8 cellular contexts compared by ENCODE assay signal in genomic region chr12:107515446-107515958, GRCh38.
A peak's percentile ranks its signal among the peaks of the same experiment; 100 is the strongest.
DNase-seq lines count a peak whose midpoint lies in the region; ATAC-seq, FAIRE-seq and TF ChIP-seq lines count a peak whose summit lies in the region.

No MANE protein-coding gene starts in this region.

- DNase-seq in EL = peak; percentile 79
- peak; percentile 99 for DNase-seq in M059J (ENCODE audit: low read depth)
- DNase-seq in amniotic stem cell (lab: John Stamatoyannopoulos, UW) = peak; percentile 57
- DNase-seq in HepG2 (ENCODE audit: low spot score) = no peak
- DNase-seq in NCI-H345 (lab: John Stamatoyannopoulos, UW) = no peak
- no peak for DNase-seq in SKM-1 (lab: John Stamatoyannopoulos, UW; ENCODE audit: unreplicated experiment)

- peaks cover 12% of the 10 kb centered on the region for H3K4me1 ChIP-seq in HepG2 (ENCODE audit: insufficient read depth, low read length)

- no peak for TF ChIP-seq CTCF in HepG2 (CRISPR knock-in tag; IDR thresholded peaks at IDR 0.05)

- no peaks in the 10 kb centered on the region for H3K36me3 ChIP-seq in HepG2 (replicated peaks in 1 of 2; ENCODE audit: control insufficient read depth in 1 of 2, insufficient read depth in 2 of 2, low read length in 2 of 2)

- WGBS in HepG2 (ENCODE audit: low lambda C conversion rate) = 52% methylated on average over 2 of the region's 2 CpGs

- no peaks in the 10 kb centered on the region for H3K27me3 ChIP-seq in HepG2 (ENCODE audit: control insufficient read depth in 1 of 2, insufficient read depth in 2 of 2, low read length in 2 of 2)

- ATAC-seq in HepG2 = no peak
- ATAC-seq in GM19328 (IDR thresholded peaks at IDR 0.05; ENCODE audit: unreplicated experiment) = no peak
- ATAC-seq in HG03095 (IDR thresholded peaks at IDR 0.05; ENCODE audit: unreplicated experiment) = no peak

- H3K4me3 ChIP-seq in HepG2 (replicated peaks in 1 of 3; ENCODE audit: insufficient read depth in 1 of 3, low read depth in 2 of 3, low read length in 3 of 3) = no peak overlapping the region

- no peaks in the 10 kb centered on the region for H3K79me2 ChIP-seq in HepG2 (ENCODE audit: insufficient read depth, low read length)

- TF ChIP-seq EP300 in HepG2 (IDR thresholded peaks at IDR 0.05; ENCODE audit: low read depth in 2 of 2, low read length in 2 of 2) (no peak), HepG2 (CRISPR knock-in tag; IDR thresholded peaks at IDR 0.05; ENCODE audit: borderline replicate concordance) (no peak)

- H3K9ac ChIP-seq in HepG2 (ENCODE audit: insufficient read depth, low read depth, low read length) = no peak overlapping the region

- H4K20me1 ChIP-seq in HepG2 (ENCODE audit: insufficient read depth, low read length) = no peaks in the 10 kb centered on the region

- intact Hi-C loops in HepG2 (cut with micrococcal nuclease; ENCODE audit: unreplicated experiment) = no loop called here

- H3K9me3 ChIP-seq in HepG2 (ENCODE audit: low read length) = no peaks in the 10 kb centered on the region

- in situ Hi-C loops in HepG2 (cut with HindIII; ENCODE audit: extremely low pct_ligation_motif_present, low pct_unique_long_range_greater_than_20kb) = no loop called here

- TF ChIP-seq POLR2A in HepG2 (IDR thresholded peaks at IDR 0.05; ENCODE audit: insufficient read depth in 1 of 2, low read depth in 2 of 2, low read length in 2 of 2) = no peak

- POLR2A ChIA-PET in HepG2 (lab: Yijun Ruan, JAX) = no interaction called here

- no peak for TF ChIP-seq RAD21 in HepG2 (CRISPR knock-in tag; IDR thresholded peaks at IDR 0.05)

- no peak overlapping the region for H3K4me2 ChIP-seq in HepG2 (ENCODE audit: low read depth, low read length)

- no peak for FAIRE-seq in HepG2 (lab: Jason Lieb, UNC)

- no TSS peak for BruUV-seq in HepG2 (replicated peaks; lab: Mats Ljungman, UMichigan)

- no peak overlapping the region for H3K27ac ChIP-seq in HepG2 (ENCODE audit: extremely low read length, insufficient read depth, low read length)

- no peak overlapping the region for H2AFZ ChIP-seq in HepG2 (ENCODE audit: low read length)

- CTCF ChIA-PET in HepG2 (lab: Yijun Ruan, JAX; ENCODE audit: low intra/inter-chr PET ratio, low total read pairs) = no interaction called here

TF ChIP-seq in HepG2, 621 proteins besides CTCF, POLR2A, EP300 and RAD21:
- TF ChIP-seq DNMT1 (CRISPR knock-in tag; IDR thresholded peaks at IDR 0.05) (no peak), ZNF543 (CRISPR knock-in tag; IDR thresholded peaks at IDR 0.05) (no peak), ZNF343 (CRISPR knock-in tag; IDR thresholded peaks at IDR 0.05) (no peak), HNRNPK (IDR thresholded peaks at IDR 0.05; ENCODE audit: low read depth, low read length, poor library complexity, severe bottlenecking) (no peak), ZNF496 (CRISPR knock-in tag; IDR thresholded peaks at IDR 0.05; ENCODE audit: insufficient replicate concordance) (no peak), IRF9 (CRISPR knock-in tag; IDR thresholded peaks at IDR 0.05; ENCODE audit: borderline replicate concordance) (no peak), IKZF1 (IDR thresholded peaks at IDR 0.05) (no peak), GATAD2A (CRISPR knock-in tag; IDR thresholded peaks at IDR 0.05) (0 out of 2 replicates have a peak, but pooled peaks have one; percentile 1), ZNF510 (CRISPR knock-in tag; IDR thresholded peaks at IDR 0.05; ENCODE audit: low read depth) (no peak), RXRA (CRISPR knock-in tag; IDR thresholded peaks at IDR 0.05) (no peak), TFAP4 (IDR thresholded peaks at IDR 0.05; ENCODE audit: borderline replicate concordance, low read depth) (no peak), STAG1 (CRISPR knock-in tag; IDR thresholded peaks at IDR 0.05) (no peak), MBNL3 (CRISPR knock-in tag; conservative IDR thresholded peaks at IDR 0.05) (no peak), MAFK (conservative IDR thresholded peaks at IDR 0.05 in 1 of 2, IDR thresholded peaks at IDR 0.05 in 1 of 2; ENCODE audit: low read length in 2 of 2) (peak; percentile 89 to 92), MAFF (IDR thresholded peaks at IDR 0.05; ENCODE audit: low read depth, low read length) (peak; percentile 88)

Comparison
In these comparisons a context has a peak if more than half of its experiments do, and no peak if none do; other contexts are left out.
1. DNase-seq: peak in EL (single experiment), M059J (single experiment) and amniotic stem cell (single experiment); none in HepG2 (single experiment), NCI-H345 (single experiment) and SKM-1 (single experiment).